22 cellular contexts compared by ENCODE assay signal in genomic region chr19:53594811-53595509, GRCh38. TPM values are rescaled to one million over a fixed set of nuclear protein-coding genes. Genes with fewer than 3 reads are reported as not detected.
DNase-seq lines count a peak whose midpoint lies in the region; ATAC-seq and TF ChIP-seq lines count a peak whose summit lies in the region.
"Had no signal": no experiment of that assay in that cellular context is flagged by ENCODE, and none has a peak within 500 bp of the region (broad histone marks: within the 10 kb centered on the region; RNA-seq: fewer than 3 reads in every experiment).

No MANE protein-coding gene starts in this region.

- peak overlapping the region; percentile 6 for H2AK5ac ChIP-seq in neuronal stem cell (ENCODE audit: low read depth, low read length)

- H3K9me3 Mint-ChIP-seq in WTC11, result no peaks in the 10 kb centered on the region

- H2BK15ac ChIP-seq in neuronal stem cell (ENCODE audit: low read length), result no peak overlapping the region

- H3K9me3 ChIP-seq in iPS-18a (ENCODE audit: control insufficient read depth, low read depth, low read length) (no peaks in the 10 kb centered on the region), neuronal stem cell (replicated peaks in 1 of 2; ENCODE audit: control insufficient read depth in 2 of 2, insufficient read depth in 1 of 2, low read depth in 1 of 2, low read length in 2 of 2) (no peaks in the 10 kb centered on the region), left ventricle myocardium inferior (replicated peaks) (no peaks in the 10 kb centered on the region)
- H3K9me3 ChIP-seq: BE2C, HAP-1, MG63 had no signal

- H3K27me3 ChIP-seq in iPS-18a (ENCODE audit: control insufficient read depth, insufficient read depth, low read length), result no peaks in the 10 kb centered on the region
- H3K27me3 ChIP-seq in neuronal stem cell (ENCODE audit: control insufficient read depth in 3 of 3, insufficient read depth in 3 of 3, low read depth in 1 of 3, low read length in 3 of 3), result no peaks in the 10 kb centered on the region
- H3K27me3 ChIP-seq in left ventricle myocardium inferior (ENCODE audit: low read depth), result peaks cover 14% of the 10 kb centered on the region
- H3K27me3 ChIP-seq: BE2C, MG63 had no signal

- H4K8ac ChIP-seq in neuronal stem cell (ENCODE audit: low read depth, low read length), result peak overlapping the region; percentile 93

- WGBS in neuronal stem cell (ENCODE audit: extremely low coverage in 2 of 2, insufficient read length in 2 of 2, insufficient replicate concordance in 1 of 2), 2 donors, result no CpG with 5 or more reads among the region's 14 CpGs

- no peaks in the 10 kb centered on the region for H3K79me1 ChIP-seq in neuronal stem cell (ENCODE audit: low read depth, low read length)

- peaks cover 23% of the 10 kb centered on the region for H3K4me1 ChIP-seq in iPS-18a (ENCODE audit: control insufficient read depth, low read depth, low read length)
- no peaks in the 10 kb centered on the region for H3K4me1 ChIP-seq in neuronal stem cell (ENCODE audit: control insufficient read depth in 2 of 2, insufficient read depth in 1 of 2, low read depth in 1 of 2, low read length in 2 of 2)
- H3K4me1 ChIP-seq in left ventricle myocardium inferior, result no peaks in the 10 kb centered on the region
- H3K4me1 ChIP-seq: BE2C, HAP-1 had no signal

- H2BK12ac ChIP-seq in neuronal stem cell (ENCODE audit: low read length), result peak overlapping the region; percentile 41

- H3K4me3 ChIP-seq in iPS-18a (ENCODE audit: low read length), result peak overlapping the region; percentile 2
- no peak overlapping the region for H3K4me3 ChIP-seq in neuronal stem cell (ENCODE audit: low read length in 2 of 2)
- no peak overlapping the region for H3K4me3 ChIP-seq in left ventricle myocardium inferior
- H3K4me3 ChIP-seq: HAP-1, MG63 had no signal

- H4K91ac ChIP-seq in neuronal stem cell (ENCODE audit: low read depth, low read length, poor library complexity), result peak overlapping the region; percentile 53

- peak overlapping the region; percentile 97 for H3K23ac ChIP-seq in neuronal stem cell (ENCODE audit: low read depth, low read length, poor library complexity)

- intact Hi-C loops in left ventricle myocardium inferior (cut with micrococcal nuclease), result loop anchor here (10.0 kb wide), 1 partner anchor 150 kb away; no protein-coding TSS in a partner anchor

- peak; percentile 1 for DNase-seq in GM10266 (ENCODE audit: extremely low spot score)
- peak; percentile 87 for DNase-seq in WTC11 (ENCODE audit: low spot score)
- no peak for DNase-seq in neuronal stem cell (ENCODE audit: low spot score)
- DNase-seq in GF-D8 (lab: John Stamatoyannopoulos, UW), result no peak
- no peak for DNase-seq in activated CD4-positive, alpha-beta T cell treated with anti-CD3 and anti-CD28 coated beads, Interleukin-2, amount 50 U/mL, for 1 hour
- no peak for DNase-seq in caudate nucleus (lab: John Stamatoyannopoulos, UW)
- no peak for DNase-seq in left ventricle myocardium inferior
- DNase-seq: BE2C; CD4-positive, CD25-positive, alpha-beta regulatory T cell; COR-L47; Kasumi-1; MG63; NCI-H1048; NCI-H146; NCI-H2081 treated with DMSO at 0.1 percent for 48 hours; OCI-M1; Right ventricle myocardium superior had no signal

- peak overlapping the region; percentile 52; the same call in 1 of the 2 replicates for H3K4me3 Mint-ChIP-seq in WTC11
- H3K4me3 Mint-ChIP-seq: CD4-positive, CD25-positive, alpha-beta regulatory T cell; IgD-negative memory B cell had no signal

- POLR2A ChIA-PET in WTC11 (lab: Charles Lee), result interaction anchor here (0.6 to 1.8 kb wide), 12 partner anchors 12 to 273 kb away, joined by 3 to 11 read pairs (median 3); partner anchors contain the start of gene MYADM

- H2BK5ac ChIP-seq in neuronal stem cell (ENCODE audit: low read length), result no peak overlapping the region

- TF ChIP-seq CTCF in GM10266 (IDR thresholded peaks at IDR 0.05; ENCODE audit: control insufficient read depth, insufficient read depth, low read depth, missing control alignments), result no peak
- no peak for TF ChIP-seq CTCF in WTC11 (IDR thresholded peaks at IDR 0.05)
- no peak for TF ChIP-seq CTCF in left ventricle myocardium inferior (IDR thresholded peaks at IDR 0.05; ENCODE audit: borderline replicate concordance)

- no peak overlapping the region for H2BK120ac ChIP-seq in neuronal stem cell (ENCODE audit: low read depth, low read length)

- peak overlapping the region; percentile 33 for H2AFZ ChIP-seq in neuronal stem cell (ENCODE audit: low read length)

- H3K4me1 Mint-ChIP-seq in WTC11, result peaks cover 44% of the 10 kb centered on the region
- H3K4me1 Mint-ChIP-seq: CD4-positive, CD25-positive, alpha-beta regulatory T cell; IgD-negative memory B cell had no signal

- H3K4me2 ChIP-seq in neuronal stem cell (ENCODE audit: insufficient read depth, low read length, poor library complexity, severe bottlenecking), result no peak overlapping the region

- peak overlapping the region; percentile 96 for H3K27ac ChIP-seq in iPS-18a (ENCODE audit: low read length)
- H3K27ac ChIP-seq in neuronal stem cell (replicated peaks; ENCODE audit: low read length), result no peak overlapping the region
- H3K27ac ChIP-seq in caudate nucleus (ENCODE audit: low read depth, low read length), result no peak overlapping the region
- H3K27ac ChIP-seq in left ventricle myocardium inferior (replicated peaks), result no peak overlapping the region

- no peaks in the 10 kb centered on the region for H3K36me3 Mint-ChIP-seq in WTC11
- H3K36me3 Mint-ChIP-seq: CD4-positive, CD25-positive, alpha-beta regulatory T cell had no signal

- peak; percentile 76 for ATAC-seq in WTC11

- CTCF ChIA-PET in WTC11 (lab: Charles Lee), result interaction anchor here (0.6 to 4.8 kb wide), 17 partner anchors 13 to 435 kb away, joined by 3 to 67 read pairs (median 4); no protein-coding TSS in a partner anchor

- H3K4ac ChIP-seq in neuronal stem cell (ENCODE audit: low read length), result no peak overlapping the region

- peak overlapping the region; percentile 75 for H3K9ac ChIP-seq in iPS-18a (ENCODE audit: low read length)
- no peak overlapping the region for H3K9ac ChIP-seq in neuronal stem cell (ENCODE audit: low read depth, low read length, poor library complexity)

- no peaks in the 10 kb centered on the region for H3K36me3 ChIP-seq in iPS-18a (ENCODE audit: control insufficient read depth, low read depth, low read length)
- no peaks in the 10 kb centered on the region for H3K36me3 ChIP-seq in neuronal stem cell (replicated peaks in 1 of 2; ENCODE audit: control insufficient read depth in 2 of 2, insufficient read depth in 2 of 2, low read length in 2 of 2)
- no peaks in the 10 kb centered on the region for H3K36me3 ChIP-seq in left ventricle myocardium inferior
- H3K36me3 ChIP-seq: BE2C, HAP-1, MG63 had no signal

- peak overlapping the region; percentile 100 for H3K27ac Mint-ChIP-seq in WTC11
- H3K27ac Mint-ChIP-seq: IgD-negative memory B cell had no signal

- H3K18ac ChIP-seq in neuronal stem cell (ENCODE audit: low read length), result peak overlapping the region; percentile 87

- no peaks in the 10 kb centered on the region for H3K27me3 Mint-ChIP-seq in WTC11 (ENCODE audit: low read depth)
- H3K27me3 Mint-ChIP-seq: CD4-positive, CD25-positive, alpha-beta regulatory T cell; IgD-negative memory B cell had no signal

- H3K14ac ChIP-seq in neuronal stem cell (ENCODE audit: low read length), result no peak overlapping the region

TF ChIP-seq in WTC11, 78 proteins besides CTCF, POLR2A, EP300 and RAD21 (continues in another document):
- TF ChIP-seq USF2 (CRISPR knock-in tag; IDR thresholded peaks at IDR 0.05) (peak; percentile 73), FOXP4 (CRISPR knock-in tag; IDR thresholded peaks at IDR 0.05) (peak; percentile 68; the same call in 1 of the 2 replicates), HMGA2 (CRISPR knock-in tag; IDR thresholded peaks at IDR 0.05) (no peak), TEAD4 (CRISPR knock-in tag; IDR thresholded peaks at IDR 0.05) (no peak), E2F1 (CRISPR knock-in tag; IDR thresholded peaks at IDR 0.05) (peak; percentile 83; the same call in 1 of the 2 replicates), ZNF138 (CRISPR knock-in tag; conservative IDR thresholded peaks at IDR 0.05) (no peak)

RNA-seq across cellular contexts. Expression of gene DPRX, which starts 36.8 kb away (rescaled TPM):
- total RNA-seq in WTC11 (2021), result not detected in 3 replicates
- polyA plus RNA-seq in neuronal stem cell (2013, experiment 1 of 2), result not detected
- 0.08 TPM for polyA plus RNA-seq in neuronal stem cell (2013, experiment 2 of 2)
- not detected for total RNA-seq in left ventricle myocardium inferior
- total RNA-seq: CD4-positive, CD25-positive, alpha-beta regulatory T cell; Daoy; NCI-H460; Right ventricle myocardium superior had no signal
- polyA plus RNA-seq: CD4-positive, CD25-positive, alpha-beta regulatory T cell; IgD-negative memory B cell had no signal

RNA-seq across cellular contexts. Expression of gene ZNF331, which starts 57.0 kb away (rescaled TPM):
- total RNA-seq in WTC11 (2021) (56.0 to 62.0 TPM (median 56.7 TPM) in 3 replicates), left ventricle myocardium inferior (10.1 TPM)
- 22.4 TPM for polyA plus RNA-seq in neuronal stem cell (2013, experiment 1 of 2)
- 23.2 TPM for polyA plus RNA-seq in neuronal stem cell (2013, experiment 2 of 2)

Comparison
In these comparisons a context has a peak if more than half of its experiments do, and no peak if none do; other contexts are left out.
1. DNase-seq: peak in GM10266 (single experiment) and WTC11 (single experiment); none in neuronal stem cell (single experiment), GF-D8 (single experiment), activated CD4-positive, alpha-beta T cell treated with anti-CD3 and anti-CD28 coated beads, Interleukin-2, amount 50 U/mL, for 1 hour (single experiment), caudate nucleus (0 of 61) and left ventricle myocardium inferior (single experiment).